In the genomic region with DNA sequence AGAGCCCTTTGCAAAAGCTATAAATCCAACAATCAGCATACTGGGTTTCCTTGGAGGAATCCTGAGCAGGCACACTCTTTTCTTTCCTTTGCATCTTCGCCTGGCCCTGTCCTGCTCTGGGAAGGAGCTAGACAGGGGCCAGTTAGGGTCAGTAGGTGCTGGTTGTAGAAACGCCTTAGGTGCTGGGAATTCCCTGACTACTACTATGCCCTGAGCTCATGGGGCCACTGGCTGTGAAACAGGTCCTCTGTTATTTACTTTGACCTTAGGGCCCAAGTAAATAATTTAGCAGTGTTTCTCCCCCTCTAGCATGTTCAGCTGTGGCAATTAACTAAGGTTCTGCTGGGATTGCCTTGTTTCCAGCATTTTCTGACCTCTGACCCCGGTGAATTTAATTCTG, we compare ENCODE assay signal across 1 cellular context.
TF ChIP-seq lines count a peak whose summit lies in the region.

No MANE protein-coding gene starts in this region.

TF ChIP-seq in HepG2, 621 proteins besides CTCF, POLR2A, EP300 and RAD21:
- TF ChIP-seq TAF1 (CRISPR knock-in tag; IDR thresholded peaks at IDR 0.05): no peak
- no peak for TF ChIP-seq ZNF20 (CRISPR knock-in tag; IDR thresholded peaks at IDR 0.05)
- no peak for TF ChIP-seq PHF20 (CRISPR knock-in tag; IDR thresholded peaks at IDR 0.05)
- TF ChIP-seq KLF6 (CRISPR knock-in tag; IDR thresholded peaks at IDR 0.05): no peak
- no peak for TF ChIP-seq NFKB2 (CRISPR knock-in tag; IDR thresholded peaks at IDR 0.05; ENCODE audit: borderline replicate concordance)
- TF ChIP-seq ZNF605 (CRISPR knock-in tag; IDR thresholded peaks at IDR 0.05): no peak
- TF ChIP-seq SIX4 (CRISPR knock-in tag; IDR thresholded peaks at IDR 0.05): no peak
- TF ChIP-seq FOXP1 (IDR thresholded peaks at IDR 0.05): no peak
- no peak for TF ChIP-seq FOXP1 (CRISPR knock-in tag; IDR thresholded peaks at IDR 0.05)
- TF ChIP-seq POGK (CRISPR knock-in tag; conservative IDR thresholded peaks at IDR 0.05): no peak
- no peak for TF ChIP-seq DBP (CRISPR knock-in tag; IDR thresholded peaks at IDR 0.05; ENCODE audit: not compliant biosample characterization)
- TF ChIP-seq, protein P1, sequence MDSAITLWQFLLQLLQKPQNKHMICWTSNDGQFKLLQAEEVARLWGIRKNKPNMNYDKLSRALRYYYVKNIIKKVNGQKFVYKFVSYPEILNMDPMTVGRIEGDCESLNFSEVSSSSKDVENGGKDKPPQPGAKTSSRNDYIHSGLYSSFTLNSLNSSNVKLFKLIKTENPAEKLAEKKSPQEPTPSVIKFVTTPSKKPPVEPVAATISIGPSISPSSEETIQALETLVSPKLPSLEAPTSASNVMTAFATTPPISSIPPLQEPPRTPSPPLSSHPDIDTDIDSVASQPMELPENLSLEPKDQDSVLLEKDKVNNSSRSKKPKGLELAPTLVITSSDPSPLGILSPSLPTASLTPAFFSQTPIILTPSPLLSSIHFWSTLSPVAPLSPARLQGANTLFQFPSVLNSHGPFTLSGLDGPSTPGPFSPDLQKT (CRISPR knock-in tag; IDR thresholded peaks at IDR 0.05; ENCODE audit: borderline replicate concordance): no peak
- TF ChIP-seq HDAC2 (CRISPR knock-in tag; IDR thresholded peaks at IDR 0.05): no peak
- TF ChIP-seq, protein P2, sequence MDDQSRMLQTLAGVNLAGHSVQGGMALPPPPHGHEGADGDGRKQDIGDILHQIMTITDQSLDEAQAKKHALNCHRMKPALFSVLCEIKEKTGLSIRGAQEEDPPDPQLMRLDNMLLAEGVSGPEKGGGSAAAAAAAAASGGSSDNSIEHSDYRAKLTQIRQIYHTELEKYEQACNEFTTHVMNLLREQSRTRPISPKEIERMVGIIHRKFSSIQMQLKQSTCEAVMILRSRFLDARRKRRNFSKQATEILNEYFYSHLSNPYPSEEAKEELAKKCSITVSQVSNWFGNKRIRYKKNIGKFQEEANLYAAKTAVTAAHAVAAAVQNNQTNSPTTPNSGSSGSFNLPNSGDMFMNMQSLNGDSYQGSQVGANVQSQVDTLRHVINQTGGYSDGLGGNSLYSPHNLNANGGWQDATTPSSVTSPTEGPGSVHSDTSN (CRISPR knock-in tag; IDR thresholded peaks at IDR 0.05; ENCODE audit: borderline replicate concordance): no peak
- TF ChIP-seq SRF (IDR thresholded peaks at IDR 0.05; ENCODE audit: low read depth, low read length): no peak
- no peak for TF ChIP-seq ZNF564 (CRISPR knock-in tag; IDR thresholded peaks at IDR 0.05)
